In genomic region chr17:45841883-45842525, GRCh38 we compare ENCODE assay signal across 13 cellular contexts. TPM values are rescaled to one million over a fixed set of nuclear protein-coding genes. Genes with fewer than 3 reads are reported as not detected.
A peak's percentile ranks its signal among the peaks of the same experiment; 100 is the strongest.
DNase-seq lines count a peak whose midpoint lies in the region; ATAC-seq and TF ChIP-seq lines count a peak whose summit lies in the region.
"Had no signal": no experiment of that assay in that cellular context is flagged by ENCODE, and none has a peak within 500 bp of the region (broad histone marks: within the 10 kb centered on the region; RNA-seq: fewer than 3 reads in every experiment).

No MANE protein-coding gene starts in this region.

- POLR2A ChIA-PET in PC-3 (lab: Charles Lee; ENCODE audit: unreplicated experiment), result no interaction called here

- no peaks in the 10 kb centered on the region for H3K9me3 ChIP-seq in PC-3 (ENCODE audit: low read length)

- peak; percentile 15 for DNase-seq in ELR (ENCODE audit: low read depth)
- DNase-seq in NCI-H2029 treated with DMSO at 0.1 percent for 48 hours (lab: John Stamatoyannopoulos, UW), result peak; percentile 22
- DNase-seq in PC-3, result peak; percentile 39
- peak; percentile 13 for DNase-seq in iris pigment epithelial cell (ENCODE audit: low read depth)
- no peak for DNase-seq in activated naive CD4-positive, alpha-beta T cell treated with Interleukin-2 at 50 U/mL for 16 hours
- DNase-seq: GF-D8; NCI-H1048; OCI-M1; stimulated activated naive CD4-positive, alpha-beta T cell treated with Interleukin-2 at 50 U/mL for 16 hours had no signal

- CTCF ChIA-PET in PC-3 (lab: Charles Lee), result no interaction called here

- H3F3A ChIP-seq in PC-3 (ENCODE audit: low read length, unreplicated experiment), result no peaks in the 10 kb centered on the region

- H3K27me3 ChIP-seq in PC-3 (ENCODE audit: low read length), result peaks cover 5% of the 10 kb centered on the region; the same call in 1 of the 2 replicates

- no TSS peak for BruUV-seq in PC-3 (replicated peaks; lab: Mats Ljungman, UMichigan)

- H3K4me2 ChIP-seq in PC-3 (ENCODE audit: low read length), result no peak overlapping the region

- no peak overlapping the region for H3K4me3 ChIP-seq in PC-3 (ENCODE audit: low read length)

- H3K9ac ChIP-seq in PC-3 (ENCODE audit: low read length), result no peak overlapping the region

- peak; percentile 40 for ATAC-seq in PC-3
- no peak for ATAC-seq in HG02840 (IDR thresholded peaks at IDR 0.05; ENCODE audit: low FRiP score, unreplicated experiment)
- no peak for ATAC-seq in GM21447 (IDR thresholded peaks at IDR 0.05; ENCODE audit: unreplicated experiment)
- ATAC-seq in HG02623 (IDR thresholded peaks at IDR 0.05; ENCODE audit: unreplicated experiment), result no peak

- no peaks in the 10 kb centered on the region for H3K79me2 ChIP-seq in PC-3 (ENCODE audit: low read length)

- no peaks in the 10 kb centered on the region for H4K20me1 ChIP-seq in PC-3 (ENCODE audit: low read length)

- H3K27ac ChIP-seq in PC-3 (ENCODE audit: low read length), result no peak overlapping the region

- H3K4me1 ChIP-seq in PC-3 (ENCODE audit: insufficient read depth, low read length), result no peaks in the 10 kb centered on the region; the same call in 1 of the 2 replicates

- no peak overlapping the region for H2AFZ ChIP-seq in PC-3 (ENCODE audit: low read length)

- no peak for TF ChIP-seq CTCF in PC-3 (conservative IDR thresholded peaks at IDR 0.05; ENCODE audit: low read depth, low read length)

- intact Hi-C loops in PC-3 (cut with micrococcal nuclease), result no loop called here

- H3K36me3 ChIP-seq in PC-3 (ENCODE audit: low read depth, low read length), result no peaks in the 10 kb centered on the region

- H3K9me2 ChIP-seq in PC-3 (replicated peaks; ENCODE audit: low read length), result no peaks in the 10 kb centered on the region

RNA-seq across cellular contexts. Expression of gene SPPL2C, which starts 2.7 kb away (rescaled TPM):
- total RNA-seq in PC-3 (2014; rRNA removed), result not detected in 2 replicates
- total RNA-seq: ureter had no signal

RNA-seq across cellular contexts. Expression of gene MAPT, which starts 52.4 kb away (rescaled TPM):
- total RNA-seq in PC-3 (2014; rRNA removed), result 2.7 and 3.6 TPM in 2 replicates

RNA-seq across cellular contexts. Expression of gene CRHR1, which starts 57.9 kb away (rescaled TPM):
- not detected in 2 replicates for total RNA-seq in PC-3 (2014; rRNA removed)
- total RNA-seq: ureter had no signal
